Comparison of ENCODE assay signal across 8 cellular contexts in genomic region chr19:58181902-58182576, GRCh38. TPM values are rescaled to one million over a fixed set of nuclear protein-coding genes. Genes with fewer than 3 reads are reported as not detected.
DNase-seq lines count a peak whose midpoint lies in the region; ATAC-seq, FAIRE-seq and TF ChIP-seq lines count a peak whose summit lies in the region.

No MANE protein-coding gene starts in this region.

- peaks cover 19% of the 10 kb centered on the region for H3K4me1 ChIP-seq in body of pancreas

- H3K4me3 ChIP-seq in body of pancreas: no peak overlapping the region

- peaks cover 0 to 66% (median 2%) of the 10 kb centered on the region in 3 donors for H3K9me3 ChIP-seq in body of pancreas

- H3K36me3 ChIP-seq in body of pancreas (replicated peaks in 1 of 2; ENCODE audit: insufficient read depth in 1 of 2, low read depth in 2 of 2): peaks cover 6 to 7% of the 10 kb centered on the region in 2 donors

- DNase-seq in D721Med (ENCODE audit: insufficient read length, low spot score) (no peak), T-helper 9 cell (peak; percentile 40), body of pancreas (peak in 3 of 4 donors; percentile 18 to 29 (median 24)), kidney tubule cell (ENCODE audit: low spot score) (peak; percentile 31), superior temporal gyrus (ENCODE audit: extremely low spot score) (no peak)
- peak; percentile 56 to 62 for DNase-seq in stimulated activated CD4-positive, alpha-beta T cell treated with anti-CD3 and anti-CD28 coated beads, Interleukin-4, amount 100 ng/mL, for 4 hours

- no peaks in the 10 kb centered on the region for H3K27me3 ChIP-seq in body of pancreas

- TF ChIP-seq POLR2A in body of pancreas (IDR thresholded peaks at IDR 0.05): no peak

- peaks cover 6 to 14% (median 11%) of the 10 kb centered on the region in 3 donors for H3K4me1 Mint-ChIP-seq in IgD-negative memory B cell

- H3K27me3 Mint-ChIP-seq in IgD-negative memory B cell: no peaks in the 10 kb centered on the region

- H3K27ac Mint-ChIP-seq in IgD-negative memory B cell: peak overlapping the region; percentile 98 to 100 (median 99)

- no peak for FAIRE-seq in D721Med (lab: Jason Lieb, UNC)

- peaks cover 23% of the 10 kb centered on the region for H3K36me3 Mint-ChIP-seq in IgD-negative memory B cell

- H3K9me3 Mint-ChIP-seq in IgD-negative memory B cell: peaks cover 17 to 49% (median 26%) of the 10 kb centered on the region in 3 donors

- 28 to 35% methylated on average over 4 of the region's 4 CpGs for WGBS in body of pancreas, 2 donors

- TF ChIP-seq CTCF in D721Med (IDR thresholded peaks at IDR 0.05; ENCODE audit: insufficient read depth, missing control alignments) (peak; percentile 49), body of pancreas (IDR thresholded peaks at IDR 0.05) (peak in 3 of 7 experiments; percentile 16 to 19 (median 18))

- H3K27ac ChIP-seq in body of pancreas: peak overlapping the region in 3 of 4 donors; percentile 80 to 99 (median 99)

- H3K4me3 Mint-ChIP-seq in IgD-negative memory B cell: peak overlapping the region; percentile 91 to 98 (median 97)

- ATAC-seq in body of pancreas (no peak), HG02610 (IDR thresholded peaks at IDR 0.05; ENCODE audit: unreplicated experiment) (no peak)

- intact Hi-C loops in body of pancreas (cut with DNase I): no loop called here

RNA-seq across cellular contexts. Expression of gene ZNF274, which starts 0.8 kb away (rescaled TPM):
- polyA plus RNA-seq in IgD-negative memory B cell: 45.1 TPM
- total RNA-seq in body of pancreas: 10 to 100 TPM; 15.6 to 31.6 TPM

RNA-seq across cellular contexts. Expression of gene ZNF329, which starts 31.4 kb away (rescaled TPM):
- 8.2 TPM for polyA plus RNA-seq in IgD-negative memory B cell
- total RNA-seq in body of pancreas: 1 to 10 TPM; 2.6 to 4.6 TPM

RNA-seq across cellular contexts. Expression of gene ZNF544, which starts 46.7 kb away (rescaled TPM):
- polyA plus RNA-seq in IgD-negative memory B cell: 32.4 TPM
- total RNA-seq in body of pancreas: 10 to 100 TPM in 1 of 2 donors, 1 to 10 TPM in 1; 9.9 to 17.1 TPM

Comparison
In these comparisons a context has a peak if more than half of its experiments do, and no peak if none do; other contexts are left out.
1. DNase-seq: peak in T-helper 9 cell (single experiment), body of pancreas (3 of 4), kidney tubule cell (single experiment) and stimulated activated CD4-positive, alpha-beta T cell treated with anti-CD3 and anti-CD28 coated beads, Interleukin-4, amount 100 ng/mL, for 4 hours (2 of 2); none in D721Med (single experiment) and superior temporal gyrus (single experiment).